In genomic region chr7:2517678-2518077, GRCh38 we compare ENCODE assay signal across 10 cellular contexts. TPM values are rescaled to one million over a fixed set of nuclear protein-coding genes. Genes with fewer than 3 reads are reported as not detected.
A peak's percentile ranks its signal among the peaks of the same experiment; 100 is the strongest.
DNase-seq lines count a peak whose midpoint lies in the region; TF ChIP-seq lines count a peak whose summit lies in the region.
"Had no signal": no experiment of that assay in that cellular context is flagged by ENCODE, and none has a peak within 500 bp of the region (broad histone marks: within the 10 kb centered on the region; RNA-seq: fewer than 3 reads in every experiment).

No MANE protein-coding gene starts in this region.

- H3K9me3 ChIP-seq in neuronal stem cell (replicated peaks in 1 of 2; ENCODE audit: control insufficient read depth in 2 of 2, insufficient read depth in 1 of 2, low read depth in 1 of 2, low read length in 2 of 2): peaks cover 0 to 2% of the 10 kb centered on the region in 2 donors
- no peaks in the 10 kb centered on the region for H3K9me3 ChIP-seq in ovary
- H3K9me3 ChIP-seq: HAP-1 had no signal

- DNase-seq in EH (ENCODE audit: low read depth) (peak; percentile 32), NAMALWA (ENCODE audit: low spot score) (peak; percentile 24), chondrocyte (ENCODE audit: low spot score) (no peak), neuronal stem cell (ENCODE audit: low spot score) (no peak), NCI-H1105 (lab: John Stamatoyannopoulos, UW) (no peak), NCI-H187 (lab: John Stamatoyannopoulos, UW) (no peak), ovary (no peak)
- DNase-seq: NCI-H526 treated with DMSO at 0.1 percent for 48 hours had no signal

- H2BK15ac ChIP-seq in neuronal stem cell (ENCODE audit: low read length): peak overlapping the region; percentile 97

- peak overlapping the region; percentile 42 for H3K4me3 Mint-ChIP-seq in chondrocyte (ENCODE audit: unreplicated experiment)

- H3K23ac ChIP-seq in neuronal stem cell (ENCODE audit: low read depth, low read length, poor library complexity): peak overlapping the region; percentile 86

- H2BK120ac ChIP-seq in neuronal stem cell (ENCODE audit: low read depth, low read length): peak overlapping the region; percentile 100

- peaks cover 0 to 7% (median 0%) of the 10 kb centered on the region in 3 experiments for H3K27me3 ChIP-seq in neuronal stem cell (ENCODE audit: control insufficient read depth in 3 of 3, insufficient read depth in 3 of 3, low read depth in 1 of 3, low read length in 3 of 3)
- no peaks in the 10 kb centered on the region for H3K27me3 ChIP-seq in ovary

- peak overlapping the region; percentile 96 for H2BK5ac ChIP-seq in neuronal stem cell (ENCODE audit: low read length)

- no peak overlapping the region for H4K8ac ChIP-seq in neuronal stem cell (ENCODE audit: low read depth, low read length)

- peak overlapping the region; percentile 25 for H3K9ac ChIP-seq in neuronal stem cell (ENCODE audit: low read depth, low read length, poor library complexity)

- H3K36me3 ChIP-seq in neuronal stem cell (replicated peaks in 1 of 2; ENCODE audit: control insufficient read depth in 2 of 2, insufficient read depth in 2 of 2, low read length in 2 of 2) (peaks cover 6 to 9% of the 10 kb centered on the region in 2 donors), ovary (no peaks in the 10 kb centered on the region)
- H3K36me3 ChIP-seq: HAP-1 had no signal

- no peaks in the 10 kb centered on the region for H3K9me3 Mint-ChIP-seq in chondrocyte (ENCODE audit: low read depth)

- no peaks in the 10 kb centered on the region for H3K36me3 Mint-ChIP-seq in chondrocyte (ENCODE audit: low read depth)

- H3K18ac ChIP-seq in neuronal stem cell (ENCODE audit: low read length): peak overlapping the region; percentile 93

- peak overlapping the region; percentile 9 for H3K27ac ChIP-seq in neuronal stem cell (replicated peaks; ENCODE audit: low read length)
- H3K27ac ChIP-seq in ovary: no peak overlapping the region

- H3K14ac ChIP-seq in neuronal stem cell (ENCODE audit: low read length): peak overlapping the region; percentile 75

- peak overlapping the region; percentile 99 for H2AK5ac ChIP-seq in neuronal stem cell (ENCODE audit: low read depth, low read length)

- peak overlapping the region; percentile 86 for H2BK12ac ChIP-seq in neuronal stem cell (ENCODE audit: low read length)

- peaks cover 53% of the 10 kb centered on the region for H3K4me1 Mint-ChIP-seq in chondrocyte (ENCODE audit: low read depth)

- H3K4me2 ChIP-seq in neuronal stem cell (ENCODE audit: insufficient read depth, low read length, poor library complexity, severe bottlenecking): peak overlapping the region; percentile 14

- no peak for TF ChIP-seq CTCF in chondrocyte (IDR thresholded peaks at IDR 0.05)
- TF ChIP-seq CTCF in ovary (IDR thresholded peaks at IDR 0.05): no peak

- peaks cover 10% of the 10 kb centered on the region for H3K79me1 ChIP-seq in neuronal stem cell (ENCODE audit: low read depth, low read length)

- H3K27ac Mint-ChIP-seq in chondrocyte (ENCODE audit: unreplicated experiment): peak overlapping the region; percentile 86

- no peak for TF ChIP-seq POLR2A in ovary (IDR thresholded peaks at IDR 0.05)

- H3K4me3 ChIP-seq in neuronal stem cell (ENCODE audit: low read length in 2 of 2) (no peak overlapping the region), ovary (no peak overlapping the region)
- H3K4me3 ChIP-seq: HAP-1 had no signal

- peaks cover 35 to 56% of the 10 kb centered on the region in 2 donors for H3K4me1 ChIP-seq in neuronal stem cell (ENCODE audit: control insufficient read depth in 2 of 2, insufficient read depth in 1 of 2, low read depth in 1 of 2, low read length in 2 of 2)
- peaks cover 5% of the 10 kb centered on the region for H3K4me1 ChIP-seq in ovary (ENCODE audit: insufficient read depth)

- no peaks in the 10 kb centered on the region for H3K27me3 Mint-ChIP-seq in chondrocyte (ENCODE audit: low read depth)

- no CpG with 5 or more reads among the region's 9 CpGs for WGBS in neuronal stem cell (ENCODE audit: extremely low coverage in 2 of 2, insufficient read length in 2 of 2, insufficient replicate concordance in 1 of 2), 2 donors
- 30 to 38% (median 36%) methylated on average over 9 of the region's 9 CpGs for WGBS in ovary, 3 donors

- no peak for TF ChIP-seq EP300 in ovary (IDR thresholded peaks at IDR 0.05)

- H2AFZ ChIP-seq in neuronal stem cell (ENCODE audit: low read length): peak overlapping the region; percentile 30

- H4K91ac ChIP-seq in neuronal stem cell (ENCODE audit: low read depth, low read length, poor library complexity): no peak overlapping the region

- no peak overlapping the region for H3K4ac ChIP-seq in neuronal stem cell (ENCODE audit: low read length)

- intact Hi-C loops in ovary (cut with DNase I): no loop called here

RNA-seq across cellular contexts. Expression of gene LFNG, which starts 1.9 kb away (rescaled TPM):
- total RNA-seq in chondrocyte: 36.7 to 39.9 TPM (median 39.9 TPM) in 3 replicates
- 84.0 TPM for polyA plus RNA-seq in neuronal stem cell (2013, experiment 1 of 2)
- 82.3 TPM for polyA plus RNA-seq in neuronal stem cell (2013, experiment 2 of 2)
- total RNA-seq in ovary: 1 to 10 TPM in 6 of 7 donors, under 1 TPM in 1; 0.86 to 8.2 (median 3.3) TPM
- polyA plus RNA-seq in ovary: 1 to 10 TPM; 2.3 to 4.1 TPM

RNA-seq across cellular contexts. Expression of gene BRAT1, which starts 37.6 kb away (rescaled TPM):
- total RNA-seq in chondrocyte (19.6 to 30.6 TPM (median 21.0 TPM) in 3 replicates), ovary (10 to 100 TPM; 26.9 to 33.5 (median 30.2) TPM)
- 18.7 TPM for polyA plus RNA-seq in neuronal stem cell (2013, experiment 1 of 2)
- 18.1 TPM for polyA plus RNA-seq in neuronal stem cell (2013, experiment 2 of 2)
- 10 to 100 TPM in 1 of 2 donors, 1 to 10 TPM in 1; 1.3 to 39.1 TPM for polyA plus RNA-seq in ovary

RNA-seq across cellular contexts. Expression of gene IQCE, which starts 41.1 kb away (rescaled TPM):
- total RNA-seq in chondrocyte: 9.3 to 20.2 TPM (median 10.0 TPM) in 3 replicates
- 10.4 TPM for polyA plus RNA-seq in neuronal stem cell (2013, experiment 1 of 2)
- polyA plus RNA-seq in neuronal stem cell (2013, experiment 2 of 2): 10.3 TPM
- 10 to 100 TPM in 6 of 7 donors, 1 to 10 TPM in 1; 7.2 to 19.2 (median 14.1) TPM for total RNA-seq in ovary
- 1 to 10 TPM; 4.4 to 6.8 TPM for polyA plus RNA-seq in ovary

RNA-seq across cellular contexts. Expression of gene GRIFIN, which starts 41.5 kb away (rescaled TPM):
- not detected in 3 replicates for total RNA-seq in chondrocyte
- not detected for polyA plus RNA-seq in neuronal stem cell (2013, experiment 1 of 2)
- polyA plus RNA-seq in neuronal stem cell (2013, experiment 2 of 2): not detected
- not detected for total RNA-seq in ovary
- polyA plus RNA-seq in ovary: not detected
- total RNA-seq: mucosa of gallbladder had no signal

Comparison
In these comparisons a context has a peak if more than half of its experiments do, and no peak if none do; other contexts are left out.
1. DNase-seq: peak in EH (single experiment) and NAMALWA (single experiment); none in chondrocyte (single experiment), neuronal stem cell (single experiment), NCI-H1105 (single experiment), NCI-H187 (0 of 2) and ovary (0 of 5).